ENCODE assay signal across 15 cellular contexts in the genomic region with DNA sequence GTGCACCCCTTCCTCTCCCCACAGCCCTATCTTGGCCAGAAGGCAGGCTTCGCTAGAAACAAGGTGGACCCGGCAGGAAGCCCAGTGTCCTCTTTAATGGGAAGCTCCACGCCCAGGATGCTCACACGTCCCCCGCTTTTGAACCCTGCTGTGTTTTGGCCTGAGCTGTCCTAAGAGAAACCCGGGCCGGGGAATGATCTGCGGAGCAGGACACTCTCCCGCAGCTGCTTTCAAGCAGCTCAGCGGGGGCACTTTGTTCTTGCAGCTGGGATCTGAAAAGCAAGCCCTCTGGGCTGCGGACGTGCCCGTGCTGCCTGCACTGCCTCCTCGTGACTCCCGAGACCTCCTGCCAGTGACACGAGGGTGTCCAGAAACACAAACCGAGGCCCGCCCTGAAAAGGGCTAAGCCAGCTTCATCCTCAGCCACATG. TPM values are rescaled to one million over a fixed set of nuclear protein-coding genes. Genes with fewer than 3 reads are reported as not detected.
DNase-seq lines count a peak whose midpoint lies in the region; ATAC-seq, FAIRE-seq and TF ChIP-seq lines count a peak whose summit lies in the region.
"Had no signal": no experiment of that assay in that cellular context is flagged by ENCODE, and none has a peak within 500 bp of the region (broad histone marks: within the 10 kb centered on the region; RNA-seq: fewer than 3 reads in every experiment).

No MANE protein-coding gene starts in this region.

- H3K56ac ChIP-seq in H1 (replicated peaks; ENCODE audit: insufficient read length, low read depth, low read length), result no peak overlapping the region

- H2BK12ac ChIP-seq in H1 (ENCODE audit: low read depth, low read length), result peak overlapping the region; percentile 63; the same call in 1 of the 2 replicates

- H2BK120ac ChIP-seq in H1 (replicated peaks; ENCODE audit: low read depth, low read length), result no peak overlapping the region

- peak in 1 of 2 experiments; percentile 81; a peak in 1 of 3 replicates for TF ChIP-seq EP300 in H1 (IDR thresholded peaks at IDR 0.05; ENCODE audit: borderline replicate concordance in 1 of 2, low read depth in 2 of 2, low read length in 2 of 2)

- POLR2A ChIA-PET in H1 (lab: Charles Lee; ENCODE audit: partially characterized antibody), result interaction anchor here (1.0 to 1.7 kb wide), 5 partner anchors 8 to 76 kb away, joined by 3 to 5 read pairs (median 4); a partner anchor contains a TSS

- CTCF ChIA-PET in H1 (lab: Charles Lee; ENCODE audit: partially characterized antibody), result interaction anchor here (1.1 kb wide), 1 partner anchor 8 kb away, joined by 3 read pairs; no protein-coding TSS in a partner anchor

- peak overlapping the region; percentile 25 for H4K91ac ChIP-seq in H1 (replicated peaks; ENCODE audit: insufficient read length, low read length)

- no peak overlapping the region for H4K5ac ChIP-seq in H1 (ENCODE audit: insufficient read length, low read depth, low read length)

- H4K20me1 ChIP-seq in H1 (replicated peaks in 1 of 2; ENCODE audit: control insufficient read depth in 1 of 2, insufficient read depth in 2 of 2, low read length in 2 of 2), result peaks cover 0 to 5% of the 10 kb centered on the region in 2 experiments

- H2BK5ac ChIP-seq in H1 (ENCODE audit: low read depth, low read length), result peak overlapping the region; percentile 32; the same call in 1 of the 2 replicates

- peaks cover 8% of the 10 kb centered on the region for H3K79me1 ChIP-seq in H1 (ENCODE audit: low read depth, low read length)

- no peak overlapping the region for H2AFZ ChIP-seq in H1 (ENCODE audit: low read length)
- H2AFZ ChIP-seq: hepatocyte had no signal

- peaks cover 0 to 16% (median 11%) of the 10 kb centered on the region in 4 experiments; a peak in 6 of 7 replicates for H3K4me1 ChIP-seq in H1 (replicated peaks in 1 of 4; ENCODE audit: control insufficient read depth in 3 of 4, insufficient read depth in 4 of 4, low read length in 3 of 4)

- H3K27ac ChIP-seq in H1 (ENCODE audit: low read depth, low read length), result no peak overlapping the region
- H3K27ac ChIP-seq: hepatocyte, VCaP had no signal

- no peak overlapping the region for H3K14ac ChIP-seq in H1 (ENCODE audit: insufficient read length)

- peak overlapping the region; percentile 76 for H3K18ac ChIP-seq in H1 (ENCODE audit: extremely low read depth, low read length)

- peak overlapping the region in 1 of 2 experiments; percentile 15; a peak in 1 of 4 replicates for H3K4me2 ChIP-seq in H1 (ENCODE audit: insufficient read depth in 1 of 2, low read depth in 2 of 2, low read length in 2 of 2)
- H3K4me2 ChIP-seq: hepatocyte had no signal

- H3K9me3 Mint-ChIP-seq in activated naive CD4-positive, alpha-beta T cell treated with anti-CD3 and anti-CD28 coated beads, Interleukin-2, amount 50 U/mL, for 72 hours, result no peaks in the 10 kb centered on the region

- H3K23ac ChIP-seq in H1 (ENCODE audit: insufficient read length), result no peak overlapping the region

- no peaks in the 10 kb centered on the region for H3K36me3 ChIP-seq in H1 (ENCODE audit: control insufficient read depth in 2 of 4, insufficient read depth in 4 of 4, low read length in 3 of 4)

- no peak overlapping the region; the same call in 1 of the 2 replicates for H2AK5ac ChIP-seq in H1 (ENCODE audit: low read depth, low read length)

- H3K4ac ChIP-seq in H1 (replicated peaks; ENCODE audit: insufficient read length, low read depth, low read length), result peak overlapping the region; percentile 63

- ATAC-seq in HG03439 (IDR thresholded peaks at IDR 0.05; ENCODE audit: unreplicated experiment) (no peak), GM21423 (IDR thresholded peaks at IDR 0.05; ENCODE audit: unreplicated experiment) (no peak)
- no peak for ATAC-seq in activated naive CD4-positive, alpha-beta T cell treated with anti-CD3 and anti-CD28 coated beads, Interleukin-2, amount 50 U/mL, for 72 hours

- TF ChIP-seq RAD21 in H1 (IDR thresholded peaks at IDR 0.05 in 1 of 2, conservative IDR thresholded peaks at IDR 0.05 in 1 of 2; ENCODE audit: low read depth in 2 of 2, low read length in 2 of 2), result 0 out of 4 replicates have a peak, but pooled peaks have one; percentile 4 to 6

- no peak overlapping the region for H2BK15ac ChIP-seq in H1 (ENCODE audit: low read length)

- H3K27me3 ChIP-seq in H1 (replicated peaks in 1 of 4; ENCODE audit: control insufficient read depth in 3 of 4, extremely low read depth in 1 of 4, insufficient read depth in 3 of 4, low read length in 3 of 4), result no peaks in the 10 kb centered on the region
- H3K27me3 ChIP-seq: hepatocyte had no signal

- DNase-seq in AG10803 (ENCODE audit: low read depth), result no peak
- DNase-seq in NCI-H2107 treated with DMSO at 0.1 percent for 48 hours (lab: John Stamatoyannopoulos, UW; ENCODE audit: unreplicated experiment), result peak; percentile 80
- DNase-seq in H1 (ENCODE audit: low read depth in 1 of 2, low spot score in 2 of 2), result peak; percentile 70 to 82
- DNase-seq in lower leg skin (ENCODE audit: low spot score in 2 of 2), result peak; percentile 45 to 92
- no peak for DNase-seq in stimulated activated naive CD4-positive, alpha-beta T cell treated with Interleukin-2 at 50 U/mL for 16 hours (lab: John Stamatoyannopoulos, UW)
- no peak for DNase-seq in activated naive CD4-positive, alpha-beta T cell treated with anti-CD3 and anti-CD28 coated beads, Interleukin-2, amount 50 U/mL, for 72 hours (ENCODE audit: low spot score in 2 of 2)
- DNase-seq: effector CD4-positive, alpha-beta T cell; GF-D8; NCI-H1048; nephron progenitor cell; stimulated activated CD4-positive, alpha-beta T cell treated with anti-CD3 and anti-CD28 coated beads, Interleukin-2, amount 100 ng/mL, for 24 hours had no signal

- FAIRE-seq in H1 (lab: Jason Lieb, UNC), result no peak

- TF ChIP-seq CTCF in AG10803 (conservative IDR thresholded peaks at IDR 0.05; ENCODE audit: low read length), result peak; percentile 11
- peak in 1 of 3 experiments; percentile 10; a peak in 1 of 4 replicates for TF ChIP-seq CTCF in H1 (IDR thresholded peaks at IDR 0.05; ENCODE audit: control extremely low read depth in 1 of 3, insufficient read depth in 1 of 3, low read depth in 1 of 3, low read length in 3 of 3)
- TF ChIP-seq CTCF in lower leg skin (IDR thresholded peaks at IDR 0.05), result no peak

- intact Hi-C loops in lower leg skin (cut with DNase I; ENCODE audit: low total_unique reads), result no loop called here

- WGBS in H1 (ENCODE audit: extremely low coverage in 1 of 2, insufficient coverage in 1 of 2, insufficient read length in 1 of 2, insufficient replicate concordance in 2 of 2, low coverage in 1 of 2, low lambda C conversion rate in 2 of 2, missing lambda C conversion rate in 1 of 2), 2 experiments, result 8% methylated on average over 18 of the region's 18 CpGs; no CpG with 5 or more reads in 1 of the 2 experiments
- 21 to 42% methylated on average over 11 to 18 of the region's 18 CpGs for WGBS in lower leg skin, 2 donors

- H3K9ac ChIP-seq in H1 (replicated peaks in 1 of 4; ENCODE audit: extremely low read depth in 1 of 4, low read depth in 3 of 4, low read length in 3 of 4), result no peak overlapping the region

- peak overlapping the region; percentile 80; the same call in 1 of the 2 replicates for H2BK20ac ChIP-seq in H1 (ENCODE audit: low read length)

- no peaks in the 10 kb centered on the region for H3K9me3 ChIP-seq in H1 (ENCODE audit: insufficient read depth in 2 of 2, low read depth in 1 of 2, low read length in 1 of 2)

- H3K79me2 ChIP-seq in H1 (ENCODE audit: control insufficient read depth in 1 of 2, insufficient read depth in 2 of 2, low read length in 2 of 2), result peaks cover 0 to 13% of the 10 kb centered on the region in 2 experiments; a peak in 3 of 4 replicates

- TF ChIP-seq POLR2A in H1 (IDR thresholded peaks at IDR 0.05; ENCODE audit: control extremely low read depth in 1 of 2, low read depth in 2 of 2, low read length in 2 of 2), result no peak
- no peak for TF ChIP-seq POLR2A in lower leg skin (IDR thresholded peaks at IDR 0.05)

- no peak overlapping the region; the same call in 1 of the 2 replicates for H4K8ac ChIP-seq in H1 (ENCODE audit: extremely low read depth, insufficient read depth, low read length)

- peak overlapping the region in 1 of 2 donors; percentile 10 for H3K27ac Mint-ChIP-seq in activated naive CD4-positive, alpha-beta T cell treated with anti-CD3 and anti-CD28 coated beads, Interleukin-2, amount 50 U/mL, for 72 hours

- H3K4me3 ChIP-seq in AG10803 (ENCODE audit: low read length) (no peak overlapping the region), H1 (ENCODE audit: extremely low read depth in 1 of 4, insufficient read depth in 2 of 4, low read depth in 3 of 4, low read length in 4 of 4) (no peak overlapping the region), lower leg skin (ENCODE audit: low read depth, poor library complexity, severe bottlenecking) (no peak overlapping the region)
- H3K4me3 ChIP-seq: hepatocyte had no signal

- no peaks in the 10 kb centered on the region for H3K36me3 Mint-ChIP-seq in activated naive CD4-positive, alpha-beta T cell treated with anti-CD3 and anti-CD28 coated beads, Interleukin-2, amount 50 U/mL, for 72 hours

- H3K23me2 ChIP-seq in H1 (ENCODE audit: low read depth, low read length), result no peaks in the 10 kb centered on the region; the same call in 1 of the 2 replicates

TF ChIP-seq in H1, 55 proteins besides CTCF, POLR2A, EP300 and RAD21 (continues in another document):
- TF ChIP-seq, protein P1, sequence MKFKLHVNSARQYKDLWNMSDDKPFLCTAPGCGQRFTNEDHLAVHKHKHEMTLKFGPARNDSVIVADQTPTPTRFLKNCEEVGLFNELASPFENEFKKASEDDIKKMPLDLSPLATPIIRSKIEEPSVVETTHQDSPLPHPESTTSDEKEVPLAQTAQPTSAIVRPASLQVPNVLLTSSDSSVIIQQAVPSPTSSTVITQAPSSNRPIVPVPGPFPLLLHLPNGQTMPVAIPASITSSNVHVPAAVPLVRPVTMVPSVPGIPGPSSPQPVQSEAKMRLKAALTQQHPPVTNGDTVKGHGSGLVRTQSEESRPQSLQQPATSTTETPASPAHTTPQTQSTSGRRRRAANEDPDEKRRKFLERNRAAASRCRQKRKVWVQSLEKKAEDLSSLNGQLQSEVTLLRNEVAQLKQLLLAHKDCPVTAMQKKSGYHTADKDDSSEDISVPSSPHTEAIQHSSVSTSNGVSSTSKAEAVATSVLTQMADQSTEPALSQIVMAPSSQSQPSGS (IDR thresholded peaks at IDR 0.05; ENCODE audit: low read length), result no peak

RNA-seq across cellular contexts. Expression of a gene that starts 30.0 kb away (rescaled TPM):
- total RNA-seq in H1 (2021; fragmentation: NEBNext Ultra II Directional; extraction: Animal tissue kit (Norgen Biotek cat#: 25700)), result 57.1 and 58.0 TPM in 2 replicates
- polyA plus RNA-seq in H1 (2011; rRNA removed), result 45.3 and 70.7 TPM in 2 replicates
- 49.4 TPM for polyA plus RNA-seq in H1 (2011; cell fraction: cytosol; rRNA removed)
- polyA plus RNA-seq in H1 (2011; cell fraction: nucleus; rRNA removed), result 108 TPM
- polyA plus RNA-seq in H1 (2012, experiment 1 of 2), result 52.4 to 76.7 TPM (median 66.8 TPM) in 4 replicates
- polyA plus RNA-seq in H1 (2012, experiment 2 of 2), result 40.2 TPM
- 81.2 TPM for polyA plus RNA-seq in H1 (2013, experiment 1 of 2)
- polyA plus RNA-seq in H1 (2013, experiment 2 of 2), result 90.5 TPM
- 52.9 and 55.6 TPM in 2 replicates for polyA minus RNA-seq in H1 (2011; rRNA and poly(A)+ RNA removed)
- polyA minus RNA-seq in H1 (2011; cell fraction: cytosol; rRNA and poly(A)+ RNA removed), result 28.3 TPM
- 31.4 TPM for polyA minus RNA-seq in H1 (2011; cell fraction: nucleus; rRNA and poly(A)+ RNA removed)
- 10 to 100 TPM; 18.6 to 41.8 (median 26.7) TPM for total RNA-seq in lower leg skin
- 10 to 100 TPM; 15.3 to 23.6 TPM for total RNA-seq in activated naive CD4-positive, alpha-beta T cell treated with anti-CD3 and anti-CD28 coated beads, Interleukin-2, amount 50 U/mL, for 72 hours

Comparison
In these comparisons a context has a peak if more than half of its experiments do, and no peak if none do; other contexts are left out.
1. DNase-seq: peak in NCI-H2107 treated with DMSO at 0.1 percent for 48 hours (single experiment), H1 (2 of 2) and lower leg skin (2 of 2); none in AG10803 (single experiment), stimulated activated naive CD4-positive, alpha-beta T cell treated with Interleukin-2 at 50 U/mL for 16 hours (single experiment) and activated naive CD4-positive, alpha-beta T cell treated with anti-CD3 and anti-CD28 coated beads, Interleukin-2, amount 50 U/mL, for 72 hours (0 of 2).